In the genomic region with DNA sequence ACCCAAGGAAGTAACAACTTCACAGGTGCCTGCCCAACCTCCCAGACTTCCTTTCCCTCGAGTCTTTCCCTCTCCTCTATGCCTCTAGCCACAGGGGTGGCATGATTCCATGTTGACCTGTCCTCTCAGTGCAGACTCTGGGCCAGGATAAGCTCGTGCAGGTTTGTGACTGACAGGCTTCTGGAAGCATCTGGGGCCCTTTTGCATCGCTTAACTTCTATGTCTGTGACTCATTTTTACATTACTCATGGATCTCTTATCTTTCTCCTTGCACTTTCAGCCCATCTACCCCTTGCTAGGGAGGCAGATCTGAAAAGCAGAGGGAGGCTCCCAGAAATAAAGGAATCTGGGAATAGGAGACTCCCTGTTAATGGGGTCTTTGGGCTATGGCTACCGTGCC, we compare ENCODE assay signal across 21 cellular contexts.
A peak's percentile ranks its signal among the peaks of the same experiment; 100 is the strongest.
DNase-seq lines count a peak whose midpoint lies in the region; ATAC-seq, FAIRE-seq and TF ChIP-seq lines count a peak whose summit lies in the region.
"Had no signal": no experiment of that assay in that cellular context is flagged by ENCODE, and none has a peak within 500 bp of the region (broad histone marks: within the 10 kb centered on the region; RNA-seq: fewer than 3 reads in every experiment).

No MANE protein-coding gene starts in this region.

- FAIRE-seq in RCC 7860 (lab: Jason Lieb, UNC), result peak; percentile 77
- FAIRE-seq: GM18507, TTC549 had no signal

- H3K9me3 ChIP-seq in spleen, result peaks cover 0 to 9% (median 0%) of the 10 kb centered on the region in 8 donors
- H3K9me3 ChIP-seq: stomach had no signal

- no peaks in the 10 kb centered on the region for H3K27me3 ChIP-seq in spleen (replicated peaks in 1 of 7)
- H3K27me3 ChIP-seq: neural progenitor cell, stomach had no signal

- no peaks in the 10 kb centered on the region for H3K27me3 Mint-ChIP-seq in osteocyte (ENCODE audit: unreplicated experiment)

- TF ChIP-seq CTCF in coronary artery (IDR thresholded peaks at IDR 0.05) (no peak), osteocyte (IDR thresholded peaks at IDR 0.05) (no peak), spleen (IDR thresholded peaks at IDR 0.05 in 8 of 11, conservative IDR thresholded peaks at IDR 0.05 in 3 of 11) (no peak)

- peaks cover 0 to 39% (median 8%) of the 10 kb centered on the region in 6 donors for H3K36me3 ChIP-seq in spleen
- H3K36me3 ChIP-seq: neural progenitor cell, stomach had no signal

- ATAC-seq in GM18505 (IDR thresholded peaks at IDR 0.05; ENCODE audit: unreplicated experiment) (no peak), HG02571 (IDR thresholded peaks at IDR 0.05; ENCODE audit: unreplicated experiment) (no peak)
- ATAC-seq: Right ventricle myocardium inferior had no signal

- H3K4me3 ChIP-seq in coronary artery (no peak overlapping the region), spleen (no peak overlapping the region)
- H3K4me3 ChIP-seq: lung, neural progenitor cell, stomach had no signal

- peaks cover 0 to 49% (median 39%) of the 10 kb centered on the region in 6 donors for H3K4me1 ChIP-seq in spleen
- H3K4me1 ChIP-seq: neural progenitor cell had no signal

- H3K27ac Mint-ChIP-seq in osteocyte (ENCODE audit: unreplicated experiment), result no peak overlapping the region

- TF ChIP-seq POLR2A in spleen (IDR thresholded peaks at IDR 0.05), result no peak
- TF ChIP-seq POLR2A in GM18505 (IDR thresholded peaks at IDR 0.05; ENCODE audit: borderline replicate concordance, extremely low read depth, insufficient read depth, insufficient read length), result no peak

- H3K27ac ChIP-seq in coronary artery (peak overlapping the region; percentile 16 to 24), spleen (peak overlapping the region in 2 of 8 donors; percentile 2 to 36)
- H3K27ac ChIP-seq: KMS-11, neural progenitor cell, stomach had no signal

- H3K4me3 Mint-ChIP-seq in osteocyte (ENCODE audit: unreplicated experiment), result no peak overlapping the region
- H3K4me3 Mint-ChIP-seq: CD8-positive, alpha-beta memory T cell; neural progenitor cell had no signal

- WGBS in spleen, 5 donors, result 72 to 88% (median 84%) methylated on average over 4 of the region's 4 CpGs

- H3K36me3 Mint-ChIP-seq in osteocyte (ENCODE audit: unreplicated experiment), result peaks cover 27% of the 10 kb centered on the region

- peaks cover 2% of the 10 kb centered on the region for H3K9me3 Mint-ChIP-seq in osteocyte (ENCODE audit: unreplicated experiment)

- intact Hi-C loops in spleen (cut with DNase I; ENCODE audit: low total_unique reads), result loop anchor here (5.0 kb wide), 1 partner anchor 222 kb away; no protein-coding TSS in a partner anchor

- DNase-seq in HK-2 (ENCODE audit: unreplicated experiment), result peak; percentile 30
- DNase-seq in RCC 7860 (ENCODE audit: low spot score), result peak; percentile 81
- DNase-seq in coronary artery (ENCODE audit: low spot score), result no peak
- DNase-seq in osteocyte (ENCODE audit: extremely low spot score, unreplicated experiment), result peak; percentile 60
- DNase-seq in spleen, result no peak
- no peak for DNase-seq in activated gamma-delta T cell treated with Interleukin-2 at 50 U/mL for 16 hours
- DNase-seq: activated gamma-delta T cell; CD8-positive, alpha-beta memory T cell; cerebellar nuclear complex; GDM1; NCI-H187; NCI-H524 treated with DMSO at 0.1 percent for 48 hours; stomach had no signal

- peaks cover 41% of the 10 kb centered on the region for H3K4me1 Mint-ChIP-seq in osteocyte (ENCODE audit: unreplicated experiment)

Comparison
In these comparisons a context has a peak if more than half of its experiments do, and no peak if none do; other contexts are left out.
1. DNase-seq: peak in HK-2 (single experiment), RCC 7860 (single experiment) and osteocyte (single experiment); none in coronary artery (single experiment), spleen (single experiment) and activated gamma-delta T cell treated with Interleukin-2 at 50 U/mL for 16 hours (single experiment).